8 cellular contexts compared by ENCODE assay signal in the genomic region with DNA sequence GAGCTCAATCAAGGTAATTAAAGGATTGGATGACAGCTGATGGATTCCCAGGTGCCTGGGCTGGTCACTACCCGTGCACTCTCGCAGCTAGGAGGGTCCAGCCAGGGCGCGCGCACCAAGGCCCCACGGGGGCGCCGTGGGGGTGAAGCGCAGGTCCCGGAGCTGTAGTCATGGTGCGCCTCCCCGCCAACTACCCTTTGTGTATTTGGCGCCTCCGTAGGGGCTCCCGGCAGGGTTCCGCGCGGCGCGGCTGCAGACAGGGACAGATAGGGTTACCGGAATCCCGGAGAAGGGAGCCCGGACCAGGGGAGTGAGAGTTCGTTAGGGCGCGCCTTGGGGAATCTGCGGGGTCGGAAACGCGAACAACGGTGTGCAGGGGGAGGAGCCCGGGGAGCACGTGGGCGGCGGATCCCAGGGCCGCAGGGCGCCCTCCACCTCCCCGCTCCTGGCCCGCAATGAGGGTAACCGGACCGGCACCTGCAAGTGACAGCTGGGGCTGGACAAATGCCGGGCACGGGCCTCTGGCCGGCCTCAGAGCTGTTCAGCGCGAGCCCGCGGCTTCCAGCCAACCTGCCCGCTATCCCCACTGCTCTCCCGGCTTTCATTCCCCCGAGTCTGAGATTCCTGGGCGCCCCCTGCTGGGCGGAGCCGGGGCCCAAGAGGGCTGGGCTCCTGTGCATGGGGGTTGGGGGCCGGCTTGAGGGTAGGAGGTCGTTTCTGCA. TPM values are rescaled to one million over a fixed set of nuclear protein-coding genes. Genes with fewer than 3 reads are reported as not detected.
DNase-seq lines count a peak whose midpoint lies in the region; ATAC-seq and TF ChIP-seq lines count a peak whose summit lies in the region.

No MANE protein-coding gene starts in this region.

- no peak for ATAC-seq in GM21528 (IDR thresholded peaks at IDR 0.05; ENCODE audit: low FRiP score, unreplicated experiment)

- peak overlapping the region; percentile 82 for H3K9ac ChIP-seq in HUES64 (ENCODE audit: low read depth, low read length)

- peaks cover 5% of the 10 kb centered on the region for H3K36me3 Mint-ChIP-seq in nephron progenitor cell (ENCODE audit: low read depth)
- no peaks in the 10 kb centered on the region for H3K36me3 Mint-ChIP-seq in stimulated activated naive CD8-positive, alpha-beta T cell treated with anti-CD3 and anti-CD28 coated beads, Interleukin-15, Interleukin-2, amounts not matched to agents 100 ng/mL and 50 ng/mL, for 24 hours (ENCODE audit: low read depth)

- H3K27me3 Mint-ChIP-seq in nephron progenitor cell (ENCODE audit: low read depth, poor library complexity), result no peaks in the 10 kb centered on the region
- H3K27me3 Mint-ChIP-seq in stimulated activated naive CD8-positive, alpha-beta T cell treated with anti-CD3 and anti-CD28 coated beads, Interleukin-15, Interleukin-2, amounts not matched to agents 100 ng/mL and 50 ng/mL, for 24 hours, result no peaks in the 10 kb centered on the region

- no peaks in the 10 kb centered on the region for H3K4me1 ChIP-seq in HUES64 (ENCODE audit: insufficient read depth, low read length)

- DNase-seq in RPMI7951 (ENCODE audit: low read depth) (peak; percentile 52), fibroblast of the conjunctiva (ENCODE audit: low read depth) (peak; percentile 28), nephron progenitor cell (peak; percentile 93)
- DNase-seq in activated effector memory CD4-positive, alpha-beta T cell treated with Interleukin-2 at 50 U/mL for 16 hours, result peak; percentile 49

- H3K4me3 Mint-ChIP-seq in nephron progenitor cell, result peak overlapping the region; percentile 84
- peak overlapping the region; percentile 87 for H3K4me3 Mint-ChIP-seq in stimulated activated naive CD8-positive, alpha-beta T cell treated with anti-CD3 and anti-CD28 coated beads, Interleukin-15, Interleukin-2, amounts not matched to agents 100 ng/mL and 50 ng/mL, for 24 hours

- 1% methylated on average over 56 of the region's 56 CpGs for WGBS in HUES64

- no peaks in the 10 kb centered on the region for H3K9me3 ChIP-seq in HUES64 (ENCODE audit: insufficient read depth, low read depth, low read length)

- peak overlapping the region; percentile 94 for H3K27ac Mint-ChIP-seq in nephron progenitor cell
- H3K27ac Mint-ChIP-seq in stimulated activated naive CD8-positive, alpha-beta T cell treated with anti-CD3 and anti-CD28 coated beads, Interleukin-15, Interleukin-2, amounts not matched to agents 100 ng/mL and 50 ng/mL, for 24 hours, result peak overlapping the region; percentile 40

- no peaks in the 10 kb centered on the region for H3K36me3 ChIP-seq in HUES64 (ENCODE audit: insufficient read depth, low read length)

- H3K27ac ChIP-seq in HUES64 (ENCODE audit: low read depth, low read length), result peak overlapping the region; percentile 70

- H3K4me1 Mint-ChIP-seq in nephron progenitor cell, result peaks cover 30% of the 10 kb centered on the region
- peaks cover 24% of the 10 kb centered on the region for H3K4me1 Mint-ChIP-seq in stimulated activated naive CD8-positive, alpha-beta T cell treated with anti-CD3 and anti-CD28 coated beads, Interleukin-15, Interleukin-2, amounts not matched to agents 100 ng/mL and 50 ng/mL, for 24 hours (ENCODE audit: low read depth)

- TF ChIP-seq CTCF in GM12873 (IDR thresholded peaks at IDR 0.05; ENCODE audit: insufficient read depth, low read depth, low read length, missing control alignments) (peak; percentile 80), nephron progenitor cell (IDR thresholded peaks at IDR 0.05) (peak; percentile 77)

- H3K9me3 Mint-ChIP-seq in nephron progenitor cell, result no peaks in the 10 kb centered on the region
- H3K9me3 Mint-ChIP-seq in stimulated activated naive CD8-positive, alpha-beta T cell treated with anti-CD3 and anti-CD28 coated beads, Interleukin-15, Interleukin-2, amounts not matched to agents 100 ng/mL and 50 ng/mL, for 24 hours, result no peaks in the 10 kb centered on the region

- H3K27me3 ChIP-seq in HUES64 (ENCODE audit: insufficient read depth, low read length), result no peaks in the 10 kb centered on the region

- H3K4me3 ChIP-seq in HUES64 (ENCODE audit: low read length), result peak overlapping the region; percentile 61

RNA-seq across cellular contexts. Expression of a gene that starts 3.4 kb away (rescaled TPM):
- polyA plus RNA-seq in HUES64 (2013, experiment 1 of 2), result not detected
- 0.25 TPM for polyA plus RNA-seq in HUES64 (2013, experiment 2 of 2)
- not detected in 2 replicates for total RNA-seq in RPMI7951 (2014; rRNA removed; shearing (Covaris generic))

RNA-seq across cellular contexts. Expression of a gene that starts 8.1 kb away (rescaled TPM):
- 19.2 TPM for polyA plus RNA-seq in HUES64 (2013, experiment 1 of 2)
- polyA plus RNA-seq in HUES64 (2013, experiment 2 of 2), result 26.3 TPM
- 2.1 and 5.9 TPM in 2 replicates for total RNA-seq in RPMI7951 (2014; rRNA removed; shearing (Covaris generic))

Comparison
In these comparisons a context has a peak if more than half of its experiments do, and no peak if none do; other contexts are left out.
1. DNase-seq: peak in every context shown above with its lines; median percentile 93 in nephron progenitor cell; 52 in RPMI7951; 49 in activated effector memory CD4-positive, alpha-beta T cell treated with Interleukin-2 at 50 U/mL for 16 hours; 28 in fibroblast of the conjunctiva.